ENCODE assay signal across 9 cellular contexts in genomic region chr4:6198768-6199343, GRCh38. TPM values are rescaled to one million over a fixed set of nuclear protein-coding genes. Genes with fewer than 3 reads are reported as not detected.
DNase-seq lines count a peak whose midpoint lies in the region; ATAC-seq and TF ChIP-seq lines count a peak whose summit lies in the region.
"Had no signal": no experiment of that assay in that cellular context is flagged by ENCODE, and none has a peak within 500 bp of the region (broad histone marks: within the 10 kb centered on the region; RNA-seq: fewer than 3 reads in every experiment).

No MANE protein-coding gene starts in this region.

- DNase-seq in NT2/D1 (ENCODE audit: low read depth, low spot score), result no peak
- peak in 8 of 10 donors; percentile 37 to 73 (median 56) for DNase-seq in dorsolateral prefrontal cortex
- no peak for DNase-seq in progenitor cell of endocrine pancreas (ENCODE audit: low spot score, unreplicated experiment)

- no peaks in the 10 kb centered on the region for H3K36me3 Mint-ChIP-seq in progenitor cell of endocrine pancreas (ENCODE audit: insufficient read depth)

- peaks cover 62% of the 10 kb centered on the region for H3K27me3 Mint-ChIP-seq in progenitor cell of endocrine pancreas

- no peaks in the 10 kb centered on the region for H3K9me3 Mint-ChIP-seq in progenitor cell of endocrine pancreas (ENCODE audit: low read depth)

- H3K27me3 ChIP-seq in NT2/D1 (ENCODE audit: insufficient read depth, insufficient read length) (peaks cover 19% of the 10 kb centered on the region), dorsolateral prefrontal cortex (peaks cover 0 to 13% (median 0%) of the 10 kb centered on the region in 45 donors)

- H3K4me3 ChIP-seq in NT2/D1 (ENCODE audit: insufficient read length, low read depth), result peak overlapping the region; percentile 61
- peak overlapping the region; percentile 40 to 86 (median 72) for H3K4me3 ChIP-seq in dorsolateral prefrontal cortex

- peak overlapping the region; percentile 74 for H3K9ac ChIP-seq in NT2/D1 (ENCODE audit: insufficient read length, low read depth)

- ATAC-seq in HG03097 (IDR thresholded peaks at IDR 0.05; ENCODE audit: low FRiP score, unreplicated experiment) (no peak), GM19467 (IDR thresholded peaks at IDR 0.05; ENCODE audit: unreplicated experiment) (no peak), GM21619 (IDR thresholded peaks at IDR 0.05; ENCODE audit: unreplicated experiment) (no peak), HG03108 (IDR thresholded peaks at IDR 0.05; ENCODE audit: unreplicated experiment) (no peak)

- peaks cover 7% of the 10 kb centered on the region; the same call in 1 of the 2 replicates for H3K9me3 ChIP-seq in NT2/D1 (ENCODE audit: insufficient read depth, low read length)

- TF ChIP-seq CTCF in GM12873 (IDR thresholded peaks at IDR 0.05; ENCODE audit: insufficient read depth, low read depth, low read length, missing control alignments), result peak; percentile 3
- TF ChIP-seq CTCF in dorsolateral prefrontal cortex (IDR thresholded peaks at IDR 0.05 in 54 of 56, conservative IDR thresholded peaks at IDR 0.05 in 2 of 56; ENCODE audit: low read depth in 1 of 56, partially characterized antibody in 56 of 56), result no peak
- no peak for TF ChIP-seq CTCF in progenitor cell of endocrine pancreas (IDR thresholded peaks at IDR 0.05; ENCODE audit: unreplicated experiment)

- intact Hi-C loops in dorsolateral prefrontal cortex (cut with DNase I), result no loop called here

- no peaks in the 10 kb centered on the region for H3K36me3 ChIP-seq in NT2/D1 (ENCODE audit: insufficient read depth, insufficient read length, low read length)

- peak overlapping the region; percentile 59 for H3K4me3 Mint-ChIP-seq in progenitor cell of endocrine pancreas (ENCODE audit: low read depth)

- H3K4me1 ChIP-seq in NT2/D1 (ENCODE audit: insufficient read depth, insufficient read length), result peaks cover 17% of the 10 kb centered on the region

- H3K4me1 Mint-ChIP-seq in progenitor cell of endocrine pancreas (ENCODE audit: low read depth), result peaks cover 2% of the 10 kb centered on the region

- no peak overlapping the region for H3K27ac Mint-ChIP-seq in progenitor cell of endocrine pancreas

- peak overlapping the region in 35 of 59 donors; percentile 3 to 88 (median 51) for H3K27ac ChIP-seq in dorsolateral prefrontal cortex

RNA-seq across cellular contexts. Expression of gene JAKMIP1, which starts 1.5 kb away (rescaled TPM):
- total RNA-seq in dorsolateral prefrontal cortex (10 to 100 TPM; 18.9 to 84.4 (median 55.8) TPM), progenitor cell of endocrine pancreas (0.89 and 0.93 TPM in 2 replicates)
- total RNA-seq: lung microvascular endothelial cell had no signal

Comparison
In these comparisons a context has a peak if more than half of its experiments do, and no peak if none do; other contexts are left out.
1. DNase-seq: peak in dorsolateral prefrontal cortex (8 of 10); none in NT2/D1 (single experiment) and progenitor cell of endocrine pancreas (single experiment).
2. RNA of gene JAKMIP1, which starts 1.5 kb away (total RNA-seq): 18.9 to 84.4 TPM in dorsolateral prefrontal cortex; 0.89 to 0.93 TPM in progenitor cell of endocrine pancreas; every median in the first group is over 10 times any median in the second.